Comparison of ENCODE assay signal across 8 cellular contexts in genomic region chr9:137295313-137296213, GRCh38. TPM values are rescaled to one million over a fixed set of nuclear protein-coding genes. Genes with fewer than 3 reads are reported as not detected.
A peak's percentile ranks its signal among the peaks of the same experiment; 100 is the strongest.
DNase-seq lines count a peak whose midpoint lies in the region; ATAC-seq and TF ChIP-seq lines count a peak whose summit lies in the region.

No MANE protein-coding gene starts in this region.

- no peaks in the 10 kb centered on the region for H3K9me3 ChIP-seq in GM23248 (ENCODE audit: low read depth)
- no peaks in the 10 kb centered on the region for H3K9me3 ChIP-seq in breast epithelium
- H3K9me3 ChIP-seq in MM.1S (replicated peaks; ENCODE audit: insufficient read depth, low read length), result no peaks in the 10 kb centered on the region

- H3K4me3 ChIP-seq in GM23248 (peak overlapping the region; percentile 48; the same call in 1 of the 2 replicates), breast epithelium (peak overlapping the region; percentile 16 to 82 (median 52)), MM.1S (ENCODE audit: low read length) (no peak overlapping the region)

- peaks cover 5 to 25% (median 16%) of the 10 kb centered on the region in 7 donors for H3K9me3 Mint-ChIP-seq in CD14-positive monocyte
- H3K9me3 Mint-ChIP-seq in stimulated activated naive CD8-positive, alpha-beta T cell treated with anti-CD3 and anti-CD28 coated beads, Interleukin-15, amount 100 ng/mL, for 72 hours, result no peaks in the 10 kb centered on the region

- H4K20me1 ChIP-seq in GM23248 (ENCODE audit: insufficient read depth) (no peaks in the 10 kb centered on the region), MM.1S (ENCODE audit: insufficient read depth, low read length) (no peaks in the 10 kb centered on the region)

- H3K36me3 Mint-ChIP-seq in CD14-positive monocyte, result peaks cover 3 to 12% of the 10 kb centered on the region in 2 donors

- H3K9me2 ChIP-seq in GM23248 (ENCODE audit: insufficient read depth), result no peaks in the 10 kb centered on the region
- H3K9me2 ChIP-seq in MM.1S (replicated peaks; ENCODE audit: insufficient read depth, low read length), result no peaks in the 10 kb centered on the region

- no peaks in the 10 kb centered on the region for H3K36me3 ChIP-seq in GM23248 (ENCODE audit: low read depth)
- no peaks in the 10 kb centered on the region for H3K36me3 ChIP-seq in breast epithelium
- H3K36me3 ChIP-seq in MM.1S (replicated peaks; ENCODE audit: insufficient read depth, low read length), result no peaks in the 10 kb centered on the region

- no peak for DNase-seq in CD14-positive monocyte (ENCODE audit: low spot score)
- peak; percentile 65 for DNase-seq in GM23248
- DNase-seq in breast epithelium (ENCODE audit: low spot score in 2 of 2), result no peak
- no peak for DNase-seq in left lobe of liver (ENCODE audit: low spot score)
- DNase-seq in stimulated activated naive CD8-positive, alpha-beta T cell treated with anti-CD3 and anti-CD28 coated beads, Interleukin-15, amount 100 ng/mL, for 72 hours, result peak; percentile 55 to 72
- DNase-seq in sciatic nerve (ENCODE audit: low spot score), result no peak
- no peak for DNase-seq in MM.1S

- H3F3A ChIP-seq in GM23248 (ENCODE audit: insufficient read depth) (no peaks in the 10 kb centered on the region), MM.1S (ENCODE audit: insufficient read depth, low read length) (no peaks in the 10 kb centered on the region)

- H3K27me3 ChIP-seq in GM23248 (replicated peaks; ENCODE audit: insufficient read depth), result peaks cover 36% of the 10 kb centered on the region
- H3K27me3 ChIP-seq in breast epithelium, result no peaks in the 10 kb centered on the region
- peaks cover 77% of the 10 kb centered on the region for H3K27me3 ChIP-seq in MM.1S (replicated peaks; ENCODE audit: insufficient read depth, low read length)

- H3K4me1 Mint-ChIP-seq in CD14-positive monocyte, result peaks cover 13% of the 10 kb centered on the region
- peaks cover 35% of the 10 kb centered on the region for H3K4me1 Mint-ChIP-seq in stimulated activated naive CD8-positive, alpha-beta T cell treated with anti-CD3 and anti-CD28 coated beads, Interleukin-15, amount 100 ng/mL, for 72 hours

- H3K4me3 Mint-ChIP-seq in CD14-positive monocyte, result peak overlapping the region in 1 of 2 donors; percentile 74
- H3K4me3 Mint-ChIP-seq in stimulated activated naive CD8-positive, alpha-beta T cell treated with anti-CD3 and anti-CD28 coated beads, Interleukin-15, amount 100 ng/mL, for 72 hours, result peak overlapping the region in 1 of 2 donors; percentile 15

- TF ChIP-seq CTCF in CD14-positive monocyte (IDR thresholded peaks at IDR 0.05) (peak; percentile 74), breast epithelium (IDR thresholded peaks at IDR 0.05) (peak in 1 of 3 donors; percentile 64), MM.1S (IDR thresholded peaks at IDR 0.05; ENCODE audit: low read length) (no peak)

- H3K4me1 ChIP-seq in GM23248 (ENCODE audit: insufficient read depth) (no peaks in the 10 kb centered on the region), breast epithelium (peaks cover 4 to 23% of the 10 kb centered on the region in 2 donors), MM.1S (ENCODE audit: low read length) (no peaks in the 10 kb centered on the region)

- H3K9ac ChIP-seq in GM23248 (no peak overlapping the region), MM.1S (ENCODE audit: low read length) (no peak overlapping the region)

- H3K79me2 ChIP-seq in GM23248 (ENCODE audit: insufficient read depth) (no peaks in the 10 kb centered on the region), MM.1S (ENCODE audit: low read length) (no peaks in the 10 kb centered on the region)

- H3K4me2 ChIP-seq in GM23248 (ENCODE audit: unreplicated experiment), result no peak overlapping the region
- no peak overlapping the region for H3K4me2 ChIP-seq in MM.1S (ENCODE audit: low read depth, low read length)

- H2AFZ ChIP-seq in GM23248 (0 out of 2 replicates have a peak overlapping the region, but pooled peaks have one; percentile 44), MM.1S (ENCODE audit: low read length) (no peak overlapping the region)

- intact Hi-C loops in CD14-positive monocyte (cut with micrococcal nuclease) (loop anchor here (2.0 to 10.0 kb wide), 4 partner anchors 39 to 229 kb away; partner anchors contain the start of gene ENTPD8 (in 1 of the 2)), breast epithelium (cut with DNase I; ENCODE audit: low total_unique reads) (no loop called here), sciatic nerve (cut with DNase I) (no loop called here)

- H3K27me3 Mint-ChIP-seq in CD14-positive monocyte (ENCODE audit: low read depth in 3 of 3), result peaks cover 70 to 72% (median 71%) of the 10 kb centered on the region in 3 donors
- H3K27me3 Mint-ChIP-seq in stimulated activated naive CD8-positive, alpha-beta T cell treated with anti-CD3 and anti-CD28 coated beads, Interleukin-15, amount 100 ng/mL, for 72 hours, result peaks cover 66% of the 10 kb centered on the region

- no peak overlapping the region for H3K27ac Mint-ChIP-seq in CD14-positive monocyte
- no peak overlapping the region for H3K27ac Mint-ChIP-seq in stimulated activated naive CD8-positive, alpha-beta T cell treated with anti-CD3 and anti-CD28 coated beads, Interleukin-15, amount 100 ng/mL, for 72 hours

- H3K27ac ChIP-seq in GM23248 (no peak overlapping the region), breast epithelium (peak overlapping the region in 1 of 2 donors; percentile 78), MM.1S (ENCODE audit: low read length) (no peak overlapping the region)

- no peak for TF ChIP-seq POLR2A in breast epithelium (IDR thresholded peaks at IDR 0.05)

- 1 to 2% methylated on average over 19 to 32 of the region's 120 CpGs for WGBS in GM23248 (ENCODE audit: low coverage in 1 of 2, low lambda C conversion rate in 2 of 2, missing lambda C conversion rate in 2 of 2), 2 experiments

- in situ Hi-C loops in GM23248 (cut with MboI), result loop anchor here (10.0 kb wide), 1 partner anchor 109 kb away; no protein-coding TSS in a partner anchor

- peak; percentile 79 for ATAC-seq in SK-N-SH treated with all-trans-retinoic acid at 6 μM for 48 hours
- ATAC-seq in left lobe of liver, result peak; percentile 80
- ATAC-seq in stimulated activated naive CD8-positive, alpha-beta T cell treated with anti-CD3 and anti-CD28 coated beads, Interleukin-15, amount 100 ng/mL, for 72 hours, result peak; percentile 87
- ATAC-seq in sciatic nerve, result no peak

TF ChIP-seq in SK-N-SH treated with all-trans-retinoic acid at 6 μM for 48 hours, 23 proteins besides CTCF, POLR2A, EP300 and RAD21 (continues in another document):
- TF ChIP-seq TOX (CRISPR knock-in tag; IDR thresholded peaks at IDR 0.05; ENCODE audit: borderline replicate concordance), result no peak
- TF ChIP-seq CSDC2 (CRISPR knock-in tag; IDR thresholded peaks at IDR 0.05), result no peak
- TF ChIP-seq, protein P1, sequence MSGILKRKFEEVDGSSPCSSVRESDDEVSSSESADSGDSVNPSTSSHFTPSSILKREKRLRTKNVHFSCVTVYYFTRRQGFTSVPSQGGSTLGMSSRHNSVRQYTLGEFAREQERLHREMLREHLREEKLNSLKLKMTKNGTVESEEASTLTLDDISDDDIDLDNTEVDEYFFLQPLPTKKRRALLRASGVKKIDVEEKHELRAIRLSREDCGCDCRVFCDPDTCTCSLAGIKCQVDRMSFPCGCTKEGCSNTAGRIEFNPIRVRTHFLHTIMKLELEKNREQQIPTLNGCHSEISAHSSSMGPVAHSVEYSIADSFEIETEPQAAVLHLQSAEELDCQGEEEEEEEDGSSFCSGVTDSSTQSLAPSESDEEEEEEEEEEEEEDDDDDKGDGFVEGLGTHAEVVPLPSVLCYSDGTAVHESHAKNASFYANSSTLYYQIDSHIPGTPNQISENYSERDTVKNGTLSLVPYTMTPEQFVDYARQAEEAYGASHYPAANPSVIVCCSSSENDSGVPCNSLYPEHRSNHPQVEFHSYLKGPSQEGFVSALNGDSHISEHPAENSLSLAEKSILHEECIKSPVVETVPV (CRISPR knock-in tag; IDR thresholded peaks at IDR 0.05), result no peak
- no peak for TF ChIP-seq ZNF565 (CRISPR knock-in tag; conservative IDR thresholded peaks at IDR 0.05; ENCODE audit: low read depth)
- no peak for TF ChIP-seq ZFP3 (CRISPR knock-in tag; IDR thresholded peaks at IDR 0.05)

RNA-seq across cellular contexts. Expression of gene NRARP, which starts 6.5 kb away (rescaled TPM):
- not detected for polyA plus RNA-seq in CD14-positive monocyte
- 0.32 TPM in 1 of 2 replicates, not detected in the other for total RNA-seq in GM23248 (2014; rRNA removed; shearing (Covaris generic))
- polyA plus RNA-seq in GM23248 (2016; fragmentation: Nextera tagmentation; extraction: Ambion mirVana), result not detected in 2 replicates
- total RNA-seq in breast epithelium, result 1 to 10 TPM; 2.1 to 6.9 (median 3.5) TPM
- 1.3 TPM for total RNA-seq in left lobe of liver
- 18.5 TPM for total RNA-seq in sciatic nerve

RNA-seq across cellular contexts. Expression of gene TOR4A, which starts 18.0 kb away (rescaled TPM):
- polyA plus RNA-seq in CD14-positive monocyte (10 to 100 TPM; 13.7 to 15.4 TPM), GM23248 (2016; fragmentation: Nextera tagmentation; extraction: Ambion mirVana) (4.1 and 5.0 TPM in 2 replicates)
- 25.8 and 29.6 TPM in 2 replicates for total RNA-seq in GM23248 (2014; rRNA removed; shearing (Covaris generic))
- total RNA-seq in breast epithelium (1 to 10 TPM; 2.9 to 5.4 (median 3.7) TPM), left lobe of liver (3.6 TPM), sciatic nerve (4.0 TPM)

RNA-seq across cellular contexts. Expression of gene NELFB, which starts 40.4 kb away (rescaled TPM):
- polyA plus RNA-seq in CD14-positive monocyte (10 to 100 TPM; 17.3 to 18.8 TPM), GM23248 (2016; fragmentation: Nextera tagmentation; extraction: Ambion mirVana) (34.4 and 38.5 TPM in 2 replicates)
- 65.0 and 69.6 TPM in 2 replicates for total RNA-seq in GM23248 (2014; rRNA removed; shearing (Covaris generic))
- total RNA-seq in breast epithelium (10 to 100 TPM; 32.6 to 39.2 (median 38.7) TPM), left lobe of liver (22.2 TPM), sciatic nerve (38.9 TPM)

RNA-seq across cellular contexts. Expression of gene STPG3, which starts 44.5 kb away (rescaled TPM):
- not detected for polyA plus RNA-seq in CD14-positive monocyte
- total RNA-seq in GM23248 (2014; rRNA removed; shearing (Covaris generic)), result not detected in 2 replicates
- not detected in 2 replicates for polyA plus RNA-seq in GM23248 (2016; fragmentation: Nextera tagmentation; extraction: Ambion mirVana)
- not detected for total RNA-seq in breast epithelium
- total RNA-seq in left lobe of liver, result not detected
- not detected for total RNA-seq in sciatic nerve

RNA-seq across cellular contexts. Expression of gene TUBB4B, which starts 54.5 kb away (rescaled TPM):
- polyA plus RNA-seq in CD14-positive monocyte (10 to 100 TPM; 58.1 to 70.8 TPM), GM23248 (2016; fragmentation: Nextera tagmentation; extraction: Ambion mirVana) (373 and 391 TPM in 2 replicates)
- 148 and 159 TPM in 2 replicates for total RNA-seq in GM23248 (2014; rRNA removed; shearing (Covaris generic))
- total RNA-seq in breast epithelium (100 to 1,000 TPM; 112 to 188 (median 183) TPM), left lobe of liver (123 TPM), sciatic nerve (108 TPM)

Comparison
In these comparisons a context has a peak if more than half of its experiments do, and no peak if none do; other contexts are left out.
1. DNase-seq: peak in GM23248 (single experiment) and stimulated activated naive CD8-positive, alpha-beta T cell treated with anti-CD3 and anti-CD28 coated beads, Interleukin-15, amount 100 ng/mL, for 72 hours (2 of 2); none in CD14-positive monocyte (single experiment), breast epithelium (0 of 2), left lobe of liver (single experiment), sciatic nerve (single experiment) and MM.1S (single experiment).
2. intact Hi-C loops: an anchor here in CD14-positive monocyte (2.0 to 10.0 kb wide); none called in breast epithelium and sciatic nerve.